In the genomic region with DNA sequence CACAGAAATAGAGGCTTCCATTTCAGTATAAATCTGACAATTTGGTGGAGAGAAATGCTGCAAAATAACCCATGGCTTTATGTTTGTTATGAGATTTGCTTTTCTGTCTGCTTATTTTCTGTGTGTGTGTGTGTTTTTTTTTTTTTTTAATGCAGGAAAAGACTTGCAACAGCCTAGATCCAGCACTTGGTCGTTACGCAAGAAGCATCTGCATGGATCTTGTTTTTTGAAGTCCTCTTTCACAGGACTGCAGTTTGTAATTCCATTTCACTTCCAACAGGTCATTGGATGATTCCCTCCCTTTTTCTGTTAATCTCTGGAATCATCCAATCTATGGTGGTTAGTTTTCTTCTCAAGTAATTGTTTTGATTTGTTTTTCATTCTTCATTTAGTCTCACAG, we compare ENCODE assay signal across 24 cellular contexts.
"Had no signal": no experiment of that assay in that cellular context is flagged by ENCODE, and none has a peak within 500 bp of the region (broad histone marks: within the 10 kb centered on the region; RNA-seq: fewer than 3 reads in every experiment).

No MANE protein-coding gene starts in this region.

- H3K27ac Mint-ChIP-seq: activated B cell treated with CpG ODN at 0.5 μM for 24 hours, endodermal cell, memory B cell, nephron progenitor cell, T-helper 17 cell, type B pancreatic cell had no signal

- H3K79me2 ChIP-seq: parathyroid adenoma had no signal

- H3K27me3 Mint-ChIP-seq: central memory CD8-positive, alpha-beta T cell; T-helper 17 cell; type B pancreatic cell had no signal

- H3K4me1 ChIP-seq: testis had no signal

- DNase-seq: activated B cell treated with CpG ODN at 0.5 μM for 24 hours; activated CD4-positive, alpha-beta T cell treated with anti-CD3 and anti-CD28 coated beads for 4 hours; activated CD4-positive, alpha-beta T cell treated with anti-CD3 and anti-CD28 coated beads, Interleukin-2, amount 50 U/mL, for 48 hours; activated naive CD4-positive, alpha-beta T cell treated with Interleukin-2 at 50 U/mL for 16 hours; activated T-cell treated with anti-CD3 and anti-CD28 coated beads, Interleukin-2, amount 50 U/mL, for 48 hours; aorta; endodermal cell; head of caudate nucleus; hypothalamus; left cardiac atrium; nephron progenitor cell; nucleus accumbens; stimulated activated CD4-positive, alpha-beta T cell treated with anti-CD3 and anti-CD28 coated beads, Interleukin-4, amount 100 ng/mL, for 1 hour; stimulated activated naive CD4-positive, alpha-beta T cell; T-helper 17 cell; testis had no signal

- H3K9me3 ChIP-seq: testis, vagina had no signal

- H3K4me1 Mint-ChIP-seq: activated B cell treated with CpG ODN at 0.5 μM for 24 hours; central memory CD8-positive, alpha-beta T cell; memory B cell; T-helper 17 cell had no signal

- H3K4me3 Mint-ChIP-seq: activated B cell treated with CpG ODN at 0.5 μM for 24 hours; central memory CD8-positive, alpha-beta T cell; endodermal cell; memory B cell; nephron progenitor cell; T-helper 17 cell; type B pancreatic cell had no signal

- H3K36me3 Mint-ChIP-seq: memory B cell had no signal

- H3K9me3 Mint-ChIP-seq: activated B cell treated with CpG ODN at 0.5 μM for 24 hours; central memory CD8-positive, alpha-beta T cell; endodermal cell; memory B cell; nephron progenitor cell; type B pancreatic cell had no signal

- H3K4me3 ChIP-seq: coronary artery, testis, vagina had no signal

- H3K27ac ChIP-seq: coronary artery, epithelial cell of prostate, parathyroid adenoma, testis, vagina had no signal

- ATAC-seq: left cardiac atrium, sciatic nerve, T-helper 17 cell had no signal

- H2AFZ ChIP-seq: parathyroid adenoma had no signal

- H3K9ac ChIP-seq: parathyroid adenoma had no signal

- H3K36me3 ChIP-seq: vagina had no signal

- H3K27me3 ChIP-seq: testis, vagina had no signal
